ENCODE assay signal across 32 cellular contexts in the genomic region with DNA sequence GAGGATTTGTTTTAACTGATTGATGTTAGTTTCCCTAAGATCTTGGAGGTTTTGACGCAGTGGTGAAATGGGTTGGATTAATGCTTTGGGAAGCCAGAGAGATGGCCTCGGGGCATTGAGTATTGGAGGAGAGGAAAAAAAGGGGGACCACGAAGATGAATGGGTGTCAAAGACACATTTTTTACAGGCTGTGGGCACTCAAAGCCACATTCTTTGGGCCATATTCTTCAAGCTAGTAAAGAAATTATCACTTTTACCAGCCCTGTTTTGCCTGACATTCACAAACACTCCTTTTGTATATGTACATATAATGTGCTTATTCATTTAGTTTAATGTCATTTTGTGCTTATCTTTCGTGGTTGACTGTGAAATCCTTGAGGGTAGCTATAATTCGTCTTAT.
"Had no signal": no experiment of that assay in that cellular context is flagged by ENCODE, and none has a peak within 500 bp of the region (broad histone marks: within the 10 kb centered on the region; RNA-seq: fewer than 3 reads in every experiment).

No MANE protein-coding gene starts in this region.

- H3K4me1 Mint-ChIP-seq: activated CD4-positive, alpha-beta T cell treated with anti-CD3 and anti-CD28 coated beads for 36 hours; activated CD4-positive, alpha-beta T cell treated with anti-CD3 and anti-CD28 coated beads, Interleukin-2, amount 10 ng/mL, durations not matched to agents 7 days and 5 days; activated naive CD4-positive, alpha-beta T cell treated with anti-CD3 and anti-CD28 coated beads, Interleukin-2, amount 50 U/mL, for 24 hours; activated naive CD8-positive, alpha-beta T cell treated with anti-CD3 and anti-CD28 coated beads, Interleukin-2, amount 10 ng/mL, durations not matched to agents 7 days and 5 days; central memory CD8-positive, alpha-beta T cell had no signal

- H3K36me3 ChIP-seq: ascending aorta, cardiac muscle cell, MG63, SJCRH30 had no signal

- H3K9ac ChIP-seq: SK-N-SH had no signal

- DNase-seq: activated CD4-positive, alpha-beta T cell treated with anti-CD3 and anti-CD28 coated beads for 36 hours; activated CD4-positive, alpha-beta T cell treated with anti-CD3 and anti-CD28 coated beads, Interleukin-2, amount 10 ng/mL, durations not matched to agents 7 days and 5 days; activated CD4-positive, alpha-beta T cell treated with anti-CD3 and anti-CD28 coated beads, Interleukin-2, amount 50 U/mL, for 48 hours; activated CD8-positive, alpha-beta T cell treated with anti-CD3 and anti-CD28 coated beads, Interleukin-2, amount 10 ng/mL, durations not matched to agents 7 days and 5 days; activated gamma-delta T cell; activated naive CD4-positive, alpha-beta T cell treated with Interleukin-2 at 50 U/mL for 16 hours; activated naive CD8-positive, alpha-beta T cell treated with anti-CD3 and anti-CD28 coated beads, Interleukin-2, amount 10 ng/mL, durations not matched to agents 7 days and 5 days; activated T-cell treated with anti-CD3 and anti-CD28 coated beads, Interleukin-2, amount 50 U/mL, for 24 hours; amygdala; Karpas-422; MG63; NCI-H1048; NCI-H1436 treated with DMSO at 0.1 percent for 48 hours; NCI-H1694 treated with DMSO at 0.1 percent for 48 hours; NCI-H2029; NCI-H345; NCI-H510A; NCI-H526; NCI-H748 treated with DMSO at 0.1 percent for 48 hours; NK-92 treated with Interleukin-12 subunit alpha and Interleukin-12 subunit beta, amount 100 ng/mL, for 24 hours; PC-9; SHP77; SJCRH30; SK-N-SH had no signal

- H3K4me3 Mint-ChIP-seq: activated CD4-positive, alpha-beta T cell treated with anti-CD3 and anti-CD28 coated beads for 36 hours; activated CD4-positive, alpha-beta T cell treated with anti-CD3 and anti-CD28 coated beads, Interleukin-2, amount 10 ng/mL, durations not matched to agents 7 days and 5 days; activated CD8-positive, alpha-beta T cell treated with anti-CD3 and anti-CD28 coated beads, Interleukin-2, amount 10 ng/mL, durations not matched to agents 7 days and 5 days; activated naive CD4-positive, alpha-beta T cell treated with anti-CD3 and anti-CD28 coated beads, Interleukin-2, amount 50 U/mL, for 24 hours; activated naive CD8-positive, alpha-beta T cell treated with anti-CD3 and anti-CD28 coated beads, Interleukin-2, amount 10 ng/mL, durations not matched to agents 7 days and 5 days; activated T-cell treated with anti-CD3 and anti-CD28 coated beads, Interleukin-2, amount 50 U/mL, for 24 hours; central memory CD8-positive, alpha-beta T cell; T-helper 1 cell treated with Interleukin-12 subunit alpha and Interleukin-12 subunit beta and Interleukin-4 antibody, amounts not matched to agents 30 μg/mL and 1 μg/mL, for 36 hours; T-helper 2 cell treated with Interferon-gamma antibody and Interleukin-4, amounts not matched to agents 5 μg/mL and 100 μg/mL, for 36 hours; WTC11 had no signal

- H3K4me3 ChIP-seq: ascending aorta, cardiac muscle cell, MG63, PC-9, SJCRH30 had no signal

- H3K4me1 ChIP-seq: ascending aorta, SJCRH30 had no signal

- H3K27me3 Mint-ChIP-seq: activated CD4-positive, alpha-beta T cell treated with anti-CD3 and anti-CD28 coated beads for 36 hours; activated CD4-positive, alpha-beta T cell treated with anti-CD3 and anti-CD28 coated beads, Interleukin-2, amount 10 ng/mL, durations not matched to agents 7 days and 5 days; activated naive CD8-positive, alpha-beta T cell treated with anti-CD3 and anti-CD28 coated beads, Interleukin-2, amount 10 ng/mL, durations not matched to agents 7 days and 5 days had no signal

- H3K27me3 ChIP-seq: ascending aorta, cardiac muscle cell, MG63, SJCRH30 had no signal

- H3K27ac Mint-ChIP-seq: activated CD4-positive, alpha-beta T cell treated with anti-CD3 and anti-CD28 coated beads for 36 hours; activated CD4-positive, alpha-beta T cell treated with anti-CD3 and anti-CD28 coated beads, Interleukin-2, amount 10 ng/mL, durations not matched to agents 7 days and 5 days; activated CD8-positive, alpha-beta T cell treated with anti-CD3 and anti-CD28 coated beads, Interleukin-2, amount 10 ng/mL, durations not matched to agents 7 days and 5 days; activated naive CD4-positive, alpha-beta T cell treated with anti-CD3 and anti-CD28 coated beads, Interleukin-2, amount 50 U/mL, for 24 hours; activated naive CD8-positive, alpha-beta T cell treated with anti-CD3 and anti-CD28 coated beads, Interleukin-2, amount 10 ng/mL, durations not matched to agents 7 days and 5 days; activated T-cell treated with anti-CD3 and anti-CD28 coated beads, Interleukin-2, amount 50 U/mL, for 24 hours; activated T-helper 2 cell treated with anti-CD3 and anti-CD28 coated beads, Interferon-gamma antibody, Interleukin-2, Interleukin-4, amounts not matched to agents 10 μg/mL and 5 μg/mL and 100 μg/mL, durations not matched to agents 14 hours and 24 hours and 36 hours; T-helper 1 cell treated with Interleukin-12 subunit alpha and Interleukin-12 subunit beta and Interleukin-4 antibody, amounts not matched to agents 30 μg/mL and 1 μg/mL, for 36 hours; T-helper 2 cell treated with Interferon-gamma antibody and Interleukin-4, amounts not matched to agents 5 μg/mL and 100 μg/mL, for 36 hours; WTC11 had no signal

- H2AFZ ChIP-seq: PC-9 had no signal

- H3K4me2 ChIP-seq: PC-9, SK-N-SH had no signal

- H3K27ac ChIP-seq: ascending aorta, cardiac muscle cell, PC-9, SJCRH30 had no signal

- H3K9me3 ChIP-seq: ascending aorta, SJCRH30, SK-N-SH had no signal
